ENCODE assay signal across 10 cellular contexts in genomic region chr11:125167954-125168821, GRCh38. TPM values are rescaled to one million over a fixed set of nuclear protein-coding genes. Genes with fewer than 3 reads are reported as not detected.
DNase-seq lines count a peak whose midpoint lies in the region; ATAC-seq and TF ChIP-seq lines count a peak whose summit lies in the region.
"Had no signal": no experiment of that assay in that cellular context is flagged by ENCODE, and none has a peak within 500 bp of the region (broad histone marks: within the 10 kb centered on the region; RNA-seq: fewer than 3 reads in every experiment).

No MANE protein-coding gene starts in this region.

- H3K9me3 Mint-ChIP-seq in activated CD4-positive, alpha-beta T cell treated with anti-CD3 and anti-CD28 coated beads, Interleukin-2, amount 10 ng/mL, durations not matched to agents 24 days and 14 days, result no peaks in the 10 kb centered on the region
- H3K9me3 Mint-ChIP-seq: activated T-helper 17 cell treated with anti-CD3 and anti-CD28 coated beads, Interleukin-2, amount 50 U/mL, for 72 hours had no signal

- peaks cover 19% of the 10 kb centered on the region for H3K4me1 Mint-ChIP-seq in activated CD4-positive, alpha-beta T cell treated with anti-CD3 and anti-CD28 coated beads, Interleukin-2, amount 10 ng/mL, durations not matched to agents 24 days and 14 days

- no peaks in the 10 kb centered on the region for H3K9me3 ChIP-seq in WERI-Rb-1 (ENCODE audit: severe bottlenecking)
- H3K9me3 ChIP-seq: SK-N-SH had no signal

- H3K27ac Mint-ChIP-seq in activated CD4-positive, alpha-beta T cell treated with anti-CD3 and anti-CD28 coated beads, Interleukin-2, amount 10 ng/mL, durations not matched to agents 24 days and 14 days, result no peak overlapping the region
- H3K27ac Mint-ChIP-seq: activated T-helper 17 cell treated with anti-CD3 and anti-CD28 coated beads, Interleukin-2, amount 50 U/mL, for 72 hours had no signal

- ATAC-seq in sciatic nerve (no peak), GM21786 (IDR thresholded peaks at IDR 0.05; ENCODE audit: unreplicated experiment) (no peak)
- ATAC-seq: activated T-helper 17 cell treated with anti-CD3 and anti-CD28 coated beads, Interleukin-2, amount 50 U/mL, for 72 hours had no signal

- intact Hi-C loops in sciatic nerve (cut with DNase I), result loop anchor here (5.0 kb wide), 1 partner anchor 179 kb away; no protein-coding TSS in a partner anchor
- intact Hi-C loops in activated CD4-positive, alpha-beta T cell treated with anti-CD3 and anti-CD28 coated beads, Interleukin-2, amount 10 ng/mL, durations not matched to agents 24 days and 14 days (cut with micrococcal nuclease), result loop anchor here (2.0 to 10.0 kb wide), 3 partner anchors 177 to 413 kb away; partner anchors contain the start of gene VSIG2

- H3K36me3 ChIP-seq in WERI-Rb-1, result no peaks in the 10 kb centered on the region

- H3K27me3 Mint-ChIP-seq in activated CD4-positive, alpha-beta T cell treated with anti-CD3 and anti-CD28 coated beads, Interleukin-2, amount 10 ng/mL, durations not matched to agents 24 days and 14 days, result peaks cover 63% of the 10 kb centered on the region

- peaks cover 2% of the 10 kb centered on the region for H3K36me3 Mint-ChIP-seq in activated CD4-positive, alpha-beta T cell treated with anti-CD3 and anti-CD28 coated beads, Interleukin-2, amount 10 ng/mL, durations not matched to agents 24 days and 14 days (ENCODE audit: low read depth)

- no peaks in the 10 kb centered on the region for H3K27me3 ChIP-seq in WERI-Rb-1 (ENCODE audit: insufficient read depth, low read depth, severe bottlenecking)

- TF ChIP-seq CTCF in WERI-Rb-1 (IDR thresholded peaks at IDR 0.05; ENCODE audit: low read depth, low read length), result no peak

- H3K4me3 ChIP-seq in WERI-Rb-1 (ENCODE audit: low read depth, low read length) (no peak overlapping the region), iPS-11a (ENCODE audit: low read depth, low read length) (peak overlapping the region; percentile 4)

- CTCF ChIA-PET in HEK293T (lab: Yijun Ruan, JAX), result interaction anchor here (1.2 to 3.7 kb wide), 4 partner anchors 11 to 177 kb away, joined by 5 to 18 read pairs (median 6); no protein-coding TSS in a partner anchor

- peak overlapping the region; percentile 69 for H3K27ac ChIP-seq in WERI-Rb-1

- DNase-seq in HEK293T (ENCODE audit: extremely low spot score) (no peak), WERI-Rb-1 (no peak), stromal cell of bone marrow (ENCODE audit: low read depth) (peak; percentile 48), sciatic nerve (ENCODE audit: low spot score) (no peak), NCI-H226 (no peak)
- no peak for DNase-seq in activated CD4-positive, alpha-beta T cell treated with anti-CD3 and anti-CD28 coated beads, Interleukin-2, amount 10 ng/mL, durations not matched to agents 24 days and 14 days
- DNase-seq: SK-N-SH had no signal

- POLR2A ChIA-PET in HEK293T (lab: Yijun Ruan, JAX), result interaction anchor here (0.9 to 2.3 kb wide), 6 partner anchors 12 to 720 kb away, joined by 3 to 8 read pairs (median 3); no protein-coding TSS in a partner anchor

- H3K4me3 Mint-ChIP-seq in activated CD4-positive, alpha-beta T cell treated with anti-CD3 and anti-CD28 coated beads, Interleukin-2, amount 10 ng/mL, durations not matched to agents 24 days and 14 days, result no peak overlapping the region
- H3K4me3 Mint-ChIP-seq: activated T-helper 17 cell treated with anti-CD3 and anti-CD28 coated beads, Interleukin-2, amount 50 U/mL, for 72 hours had no signal

TF ChIP-seq in HEK293T, 16 proteins besides CTCF, POLR2A, EP300 and RAD21:
- TF ChIP-seq PKNOX1 (IDR thresholded peaks at IDR 0.05), result peak; percentile 63
- TF ChIP-seq LEF1 (IDR thresholded peaks at IDR 0.05; ENCODE audit: borderline replicate concordance), result no peak
- no peak for TF ChIP-seq BHLHE40 (IDR thresholded peaks at IDR 0.05; ENCODE audit: borderline replicate concordance)
- no peak for TF ChIP-seq CTBP1 (IDR thresholded peaks at IDR 0.05; ENCODE audit: borderline replicate concordance)
- TF ChIP-seq NFRKB (IDR thresholded peaks at IDR 0.05), result no peak
- no peak for TF ChIP-seq L3MBTL2 (conservative IDR thresholded peaks at IDR 0.05)
TF ChIP-seq in HEK293T: peak in this region for 1.

RNA-seq across cellular contexts. Expression of gene PKNOX2, which starts 3.6 kb away (rescaled TPM):
- total RNA-seq in sciatic nerve, result 17.3 TPM
- total RNA-seq in activated CD4-positive, alpha-beta T cell treated with anti-CD3 and anti-CD28 coated beads, Interleukin-2, amount 10 ng/mL, durations not matched to agents 24 days and 14 days, result not detected in 2 replicates
- total RNA-seq: activated T-helper 17 cell treated with anti-CD3 and anti-CD28 coated beads, Interleukin-2, amount 50 U/mL, for 72 hours had no signal

RNA-seq across cellular contexts. Expression of gene TMEM218, which starts 56.8 kb away (rescaled TPM):
- 15.2 TPM for total RNA-seq in sciatic nerve
- total RNA-seq in activated CD4-positive, alpha-beta T cell treated with anti-CD3 and anti-CD28 coated beads, Interleukin-2, amount 10 ng/mL, durations not matched to agents 24 days and 14 days, result 17.3 and 18.2 TPM in 2 replicates

Comparison
In these comparisons a context has a peak if more than half of its experiments do, and no peak if none do; other contexts are left out.
1. RNA of gene PKNOX2, which starts 3.6 kb away (total RNA-seq): 17.3 TPM in sciatic nerve (single experiment); not detected in activated CD4-positive, alpha-beta T cell treated with anti-CD3 and anti-CD28 coated beads, Interleukin-2, amount 10 ng/mL, durations not matched to agents 24 days and 14 days; every median in the first group is over 10 times any median in the second.